ENCODE assay signal across 11 cellular contexts in the genomic region with DNA sequence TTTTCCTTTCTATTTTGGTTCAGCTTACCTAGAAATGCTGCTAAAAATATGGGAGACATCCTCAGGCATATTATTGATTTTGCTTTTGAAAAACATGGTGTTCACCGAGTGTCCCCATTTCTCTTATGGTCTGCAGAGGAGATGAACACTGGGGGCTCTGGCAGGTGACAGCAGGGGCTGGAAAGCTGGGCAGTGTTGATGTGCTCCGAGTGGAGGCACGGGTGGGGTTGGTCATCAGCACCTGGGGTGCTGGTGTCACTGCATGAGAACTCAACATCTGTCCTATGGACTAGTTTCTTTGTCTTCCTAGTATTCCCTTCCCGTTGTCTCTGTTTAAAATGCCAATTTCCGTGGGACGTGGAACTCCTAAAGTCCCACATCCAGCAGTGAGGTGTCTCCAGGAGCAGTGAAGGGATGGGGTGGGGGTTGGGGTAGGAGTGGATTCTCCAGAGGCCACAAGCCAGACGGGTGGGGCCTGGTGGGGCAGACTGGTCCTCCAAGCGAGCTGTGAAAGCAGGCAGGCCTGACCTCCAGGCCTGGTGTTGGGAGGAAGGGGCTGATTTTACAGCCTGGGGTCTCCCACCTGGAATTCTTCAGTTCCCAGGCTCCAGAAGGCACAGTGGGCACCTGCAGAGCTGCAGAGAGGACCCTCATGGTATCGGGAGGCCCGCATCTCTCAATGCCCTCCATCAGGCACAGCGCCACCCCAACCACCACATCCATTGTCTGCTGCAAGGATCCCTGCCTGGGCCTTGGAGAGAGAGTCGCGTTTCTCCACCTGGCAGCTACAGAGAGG. TPM values are rescaled to one million over a fixed set of nuclear protein-coding genes. Genes with fewer than 3 reads are reported as not detected.
DNase-seq lines count a peak whose midpoint lies in the region; ATAC-seq and TF ChIP-seq lines count a peak whose summit lies in the region.
"Had no signal": no experiment of that assay in that cellular context is flagged by ENCODE, and none has a peak within 500 bp of the region (broad histone marks: within the 10 kb centered on the region; RNA-seq: fewer than 3 reads in every experiment).

No MANE protein-coding gene starts in this region.

- H3K4me3 ChIP-seq in NT2/D1 (ENCODE audit: insufficient read length, low read depth) (no peak overlapping the region), esophagus squamous epithelium (no peak overlapping the region)

- ATAC-seq in GM18868 (IDR thresholded peaks at IDR 0.05; ENCODE audit: unreplicated experiment), result no peak

- CTCF ChIA-PET in Calu3 (lab: Charles Lee) (interaction anchor here (0.6 kb wide), 1 partner anchor 856 kb away, joined by 3 read pairs; no protein-coding TSS in a partner anchor), GM10248 (lab: Yijun Ruan, JAX) (interaction anchor here (0.7 to 1.6 kb wide), 8 partner anchors 9 to 42 kb away, joined by 3 to 6 read pairs (median 3); no protein-coding TSS in a partner anchor)

- H3K36me3 Mint-ChIP-seq in Calu3 (ENCODE audit: insufficient read depth, unreplicated experiment), result peaks cover 21% of the 10 kb centered on the region
- peaks cover 8% of the 10 kb centered on the region for H3K36me3 Mint-ChIP-seq in progenitor cell of endocrine pancreas (ENCODE audit: insufficient read depth)

- H3K4me3 Mint-ChIP-seq in Calu3 (ENCODE audit: low read depth, unreplicated experiment), result peak overlapping the region; percentile 71
- peak overlapping the region; percentile 94 for H3K4me3 Mint-ChIP-seq in progenitor cell of endocrine pancreas (ENCODE audit: low read depth)

- H3K4me1 Mint-ChIP-seq in Calu3 (ENCODE audit: low read depth, unreplicated experiment), result peaks cover 42% of the 10 kb centered on the region
- peaks cover 50% of the 10 kb centered on the region for H3K4me1 Mint-ChIP-seq in progenitor cell of endocrine pancreas (ENCODE audit: low read depth)

- no peak for TF ChIP-seq CTCF in Calu3 (IDR thresholded peaks at IDR 0.05; ENCODE audit: unreplicated experiment)
- no peak for TF ChIP-seq CTCF in esophagus squamous epithelium (IDR thresholded peaks at IDR 0.05)
- TF ChIP-seq CTCF in progenitor cell of endocrine pancreas (IDR thresholded peaks at IDR 0.05; ENCODE audit: unreplicated experiment), result no peak
- TF ChIP-seq CTCF in GM10248 (IDR thresholded peaks at IDR 0.05; ENCODE audit: control extremely low read depth, extremely low read depth, low read depth, missing control alignments), result no peak

- WGBS in esophagus squamous epithelium, 2 donors, result 74 to 81% methylated on average over 5 to 11 of the region's 13 CpGs

- H3K9ac ChIP-seq in NT2/D1 (ENCODE audit: insufficient read length, low read depth), result peak overlapping the region; percentile 94

- H3K4me1 ChIP-seq in NT2/D1 (ENCODE audit: insufficient read depth, insufficient read length) (peaks cover 29% of the 10 kb centered on the region), esophagus squamous epithelium (peaks cover 24 to 55% (median 28%) of the 10 kb centered on the region in 3 donors)

- H3K27me3 ChIP-seq in NT2/D1 (ENCODE audit: insufficient read depth, insufficient read length), result no peaks in the 10 kb centered on the region
- no peaks in the 10 kb centered on the region for H3K27me3 ChIP-seq in esophagus squamous epithelium

- H3K9me3 Mint-ChIP-seq in Calu3 (ENCODE audit: low read depth, unreplicated experiment), result no peaks in the 10 kb centered on the region
- H3K9me3 Mint-ChIP-seq in progenitor cell of endocrine pancreas (ENCODE audit: low read depth), result no peaks in the 10 kb centered on the region

- no TSS peak for BruUV-seq in Calu3 (replicated peaks; lab: Mats Ljungman, UMichigan)

- peak overlapping the region in 3 of 4 donors; percentile 88 to 94 (median 92) for H3K27ac ChIP-seq in esophagus squamous epithelium

- H3K9me3 ChIP-seq in NT2/D1 (ENCODE audit: insufficient read depth, low read length), result no peaks in the 10 kb centered on the region
- no peaks in the 10 kb centered on the region for H3K9me3 ChIP-seq in esophagus squamous epithelium
- H3K9me3 ChIP-seq: HAP-1 had no signal

- no peak overlapping the region for H3K27ac Mint-ChIP-seq in Calu3 (ENCODE audit: unreplicated experiment)
- peak overlapping the region; percentile 76 for H3K27ac Mint-ChIP-seq in progenitor cell of endocrine pancreas

- POLR2A ChIA-PET in GM10248 (lab: Yijun Ruan, JAX), result no interaction called here

- H3K36me3 ChIP-seq in NT2/D1 (ENCODE audit: insufficient read depth, insufficient read length, low read length) (no peaks in the 10 kb centered on the region), esophagus squamous epithelium (peaks cover 0 to 16% (median 0%) of the 10 kb centered on the region in 3 donors)
- H3K36me3 ChIP-seq: HAP-1 had no signal

- intact Hi-C loops in Calu3 (cut with micrococcal nuclease; ENCODE audit: unreplicated experiment) (no loop called here), esophagus squamous epithelium (cut with DNase I) (no loop called here)

- no peaks in the 10 kb centered on the region for H3K27me3 Mint-ChIP-seq in Calu3 (ENCODE audit: unreplicated experiment)
- no peaks in the 10 kb centered on the region for H3K27me3 Mint-ChIP-seq in progenitor cell of endocrine pancreas

- no peak for TF ChIP-seq POLR2A in esophagus squamous epithelium (IDR thresholded peaks at IDR 0.05)

- DNase-seq in Calu3 (no peak), NT2/D1 (ENCODE audit: low read depth, low spot score) (no peak), esophagus squamous epithelium (lab: John Stamatoyannopoulos, UW) (no peak), progenitor cell of endocrine pancreas (ENCODE audit: low spot score, unreplicated experiment) (no peak), GM10248 (ENCODE audit: extremely low spot score) (no peak), HK-2 (ENCODE audit: unreplicated experiment) (no peak), NOMO-1 treated with dmso at 0.1 percent for 144 hours (lab: John Stamatoyannopoulos, UW; ENCODE audit: unreplicated experiment) (no peak)
- DNase-seq: activated gamma-delta T cell treated with Interleukin-2 at 50 U/mL for 16 hours had no signal

RNA-seq across cellular contexts. Expression of a gene that starts 24.4 kb away (rescaled TPM):
- total RNA-seq in Calu3 (2022) (5.3 and 5.8 TPM in 2 replicates), esophagus squamous epithelium (1 to 10 TPM; 1.2 to 2.3 (median 1.8) TPM), progenitor cell of endocrine pancreas (10.8 and 13.4 TPM in 2 replicates)

RNA-seq across cellular contexts. Expression of a gene that starts 35.0 kb away (rescaled TPM):
- total RNA-seq in Calu3 (2022) (185 and 189 TPM in 2 replicates), esophagus squamous epithelium (10 to 100 TPM; 42.8 to 75.7 (median 63.2) TPM), progenitor cell of endocrine pancreas (148 and 153 TPM in 2 replicates)

RNA-seq across cellular contexts. Expression of a gene that starts 46.9 kb away (rescaled TPM):
- total RNA-seq in Calu3 (2022), result not detected in 2 replicates
- 10 to 100 TPM in 1 of 4 donors, 1 to 10 TPM in 1, under 1 TPM in 2; 0.38 to 12.2 (median 2.4) TPM for total RNA-seq in esophagus squamous epithelium
- not detected in 2 replicates for total RNA-seq in progenitor cell of endocrine pancreas
- total RNA-seq: HT1080 had no signal
